In the genomic region with DNA sequence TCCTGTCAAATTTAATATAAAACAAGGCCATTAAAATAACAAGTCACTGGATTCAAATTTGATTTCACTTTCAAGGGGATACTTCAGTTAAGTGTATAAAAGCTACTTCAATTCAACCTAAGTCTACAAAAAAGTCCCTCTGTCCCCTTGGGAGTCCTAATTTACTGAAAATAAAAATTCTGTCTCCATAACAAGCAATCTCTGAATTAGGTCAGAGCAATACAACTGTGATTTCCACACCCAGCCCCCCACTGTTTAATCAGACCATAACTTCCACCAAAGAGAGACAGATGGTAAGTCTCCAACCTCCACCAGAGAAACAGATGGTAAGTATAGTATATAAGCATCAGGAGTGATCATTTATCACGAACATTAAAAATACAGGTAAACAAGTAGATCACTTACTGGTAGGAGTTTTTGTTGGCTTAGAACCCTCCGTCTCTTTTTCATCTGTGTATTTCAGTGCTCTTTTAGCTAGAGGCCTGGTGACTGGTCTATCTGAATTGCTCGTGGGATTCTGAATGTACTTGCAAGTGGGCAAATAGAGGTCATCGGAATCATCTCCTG, we compare ENCODE assay signal across 26 cellular contexts. TPM values are rescaled to one million over a fixed set of nuclear protein-coding genes. Genes with fewer than 3 reads are reported as not detected.
DNase-seq lines count a peak whose midpoint lies in the region; ATAC-seq, FAIRE-seq and TF ChIP-seq lines count a peak whose summit lies in the region.
"Had no signal": no experiment of that assay in that cellular context is flagged by ENCODE, and none has a peak within 500 bp of the region (broad histone marks: within the 10 kb centered on the region; RNA-seq: fewer than 3 reads in every experiment).

No MANE protein-coding gene starts in this region.

- no peaks in the 10 kb centered on the region for H3K4me1 ChIP-seq in small intestine (ENCODE audit: control insufficient read depth in 2 of 2, insufficient read depth in 1 of 2, low read depth in 1 of 2, low read length in 1 of 2)
- H3K4me1 ChIP-seq in hepatocyte (ENCODE audit: insufficient read depth): no peaks in the 10 kb centered on the region
- H3K4me1 ChIP-seq in body of pancreas: no peaks in the 10 kb centered on the region
- H3K4me1 ChIP-seq: BE2C, right atrium auricular region, SJCRH30, transverse colon had no signal

- no peak overlapping the region for H2AFZ ChIP-seq in hepatocyte

- H4K20me1 ChIP-seq in hepatocyte (ENCODE audit: insufficient read depth, poor library complexity, severe bottlenecking): no peaks in the 10 kb centered on the region

- H3K4me1 Mint-ChIP-seq in brain: no peaks in the 10 kb centered on the region

- TF ChIP-seq CTCF in brain (conservative IDR thresholded peaks at IDR 0.05) (no peak), hepatocyte (IDR thresholded peaks at IDR 0.05; ENCODE audit: poor library complexity) (no peak), body of pancreas (IDR thresholded peaks at IDR 0.05) (no peak)

- peaks cover 6% of the 10 kb centered on the region for H3K36me3 Mint-ChIP-seq in brain

- H3K4me3 ChIP-seq in small intestine (ENCODE audit: low read depth in 1 of 2, low read length in 2 of 2) (no peak overlapping the region), hepatocyte (no peak overlapping the region), body of pancreas (no peak overlapping the region)
- H3K4me3 ChIP-seq: right atrium auricular region, SJCRH30, transverse colon had no signal

- 84 to 88% (median 86%) methylated on average over 4 of the region's 4 CpGs for WGBS in small intestine, 3 donors
- 86% methylated on average over 4 of the region's 4 CpGs for WGBS in hepatocyte (ENCODE audit: low lambda C conversion rate, missing lambda C conversion rate)
- WGBS in body of pancreas, 2 donors: 88 to 98% methylated on average over 4 of the region's 4 CpGs

- H3K79me2 ChIP-seq in hepatocyte: no peaks in the 10 kb centered on the region

- no peaks in the 10 kb centered on the region for H3K27me3 Mint-ChIP-seq in brain
- H3K27me3 Mint-ChIP-seq: activated naive CD4-positive, alpha-beta T cell treated with anti-CD3 and anti-CD28 coated beads, Interleukin-2, amount 10 ng/mL, durations not matched to agents 7 days and 5 days; effector memory CD8-positive, alpha-beta T cell had no signal

- peaks cover 0 to 2% of the 10 kb centered on the region in 2 donors for H3K36me3 ChIP-seq in small intestine (ENCODE audit: control insufficient read depth in 2 of 2, insufficient read depth in 2 of 2, low read length in 2 of 2)
- no peaks in the 10 kb centered on the region for H3K36me3 ChIP-seq in hepatocyte (replicated peaks; ENCODE audit: insufficient read depth, low read depth)
- no peaks in the 10 kb centered on the region for H3K36me3 ChIP-seq in body of pancreas (replicated peaks in 1 of 2; ENCODE audit: insufficient read depth in 1 of 2, low read depth in 2 of 2)
- H3K36me3 ChIP-seq: BE2C, right atrium auricular region, transverse colon had no signal

- no peak overlapping the region for H3K4me2 ChIP-seq in hepatocyte

- DNase-seq in NCI-H2081 (lab: John Stamatoyannopoulos, UW) (peak; percentile 12 to 43), NCI-H2081 treated with DMSO at 0.1 percent for 48 hours (lab: John Stamatoyannopoulos, UW) (no peak), NCI-H187 (lab: John Stamatoyannopoulos, UW) (peak; percentile 35 to 59), small intestine (peak; percentile 5), hepatocyte (ENCODE audit: low spot score) (no peak), NCI-H526 (lab: John Stamatoyannopoulos, UW) (no peak), body of pancreas (no peak)
- DNase-seq: 8988T; activated naive CD4-positive, alpha-beta T cell treated with anti-CD3 and anti-CD28 coated beads, Interleukin-2, amount 10 ng/mL, durations not matched to agents 7 days and 5 days; activated T-cell treated with anti-CD3 and anti-CD28 coated beads, Interleukin-2, amount 50 U/mL, for 48 hours; aorta; BE2C; Calu3; effector memory CD8-positive, alpha-beta T cell; GDM1; GOT3; NCI-H2029 treated with DMSO at 0.1 percent for 48 hours; NCI-H774; occipital lobe; PC-3; SJCRH30; stimulated activated naive CD4-positive, alpha-beta T cell; transverse colon had no signal

- intact Hi-C loops in body of pancreas (cut with DNase I): no loop called here

- no peak for FAIRE-seq in small intestine (lab: Jason Lieb, UNC)
- FAIRE-seq: GM19239 had no signal

- H3K27me3 ChIP-seq in small intestine (ENCODE audit: control insufficient read depth in 2 of 2, insufficient read depth in 2 of 2, low read length in 2 of 2): no peaks in the 10 kb centered on the region
- H3K27me3 ChIP-seq in hepatocyte: no peaks in the 10 kb centered on the region
- H3K27me3 ChIP-seq in body of pancreas: no peaks in the 10 kb centered on the region
- H3K27me3 ChIP-seq: BE2C, right atrium auricular region, SJCRH30, transverse colon had no signal

- H3K9me2 ChIP-seq in hepatocyte (replicated peaks; ENCODE audit: insufficient read depth): no peaks in the 10 kb centered on the region

- peak overlapping the region in 3 of 5 experiments; percentile 20 to 35 (median 34) for H3K27ac Mint-ChIP-seq in brain
- H3K27ac Mint-ChIP-seq: activated naive CD4-positive, alpha-beta T cell treated with anti-CD3 and anti-CD28 coated beads, Interleukin-2, amount 10 ng/mL, durations not matched to agents 7 days and 5 days had no signal

- H3K27ac ChIP-seq in small intestine (ENCODE audit: low read depth in 1 of 2, low read length in 1 of 2) (no peak overlapping the region), hepatocyte (no peak overlapping the region), body of pancreas (no peak overlapping the region)
- H3K27ac ChIP-seq: right atrium auricular region, SJCRH30, transverse colon had no signal

- H3K4me3 Mint-ChIP-seq in brain: no peak overlapping the region
- H3K4me3 Mint-ChIP-seq: activated naive CD4-positive, alpha-beta T cell treated with anti-CD3 and anti-CD28 coated beads, Interleukin-2, amount 10 ng/mL, durations not matched to agents 7 days and 5 days; effector memory CD8-positive, alpha-beta T cell had no signal

- no peaks in the 10 kb centered on the region for H3K9me3 ChIP-seq in small intestine (ENCODE audit: control insufficient read depth, low read depth)
- no peaks in the 10 kb centered on the region for H3K9me3 ChIP-seq in hepatocyte (ENCODE audit: low read depth)
- H3K9me3 ChIP-seq in body of pancreas: no peaks in the 10 kb centered on the region
- H3K9me3 ChIP-seq: BE2C, right atrium auricular region, SJCRH30, transverse colon had no signal

- no peaks in the 10 kb centered on the region for H3K9me3 Mint-ChIP-seq in brain
- H3K9me3 Mint-ChIP-seq: activated naive CD4-positive, alpha-beta T cell treated with anti-CD3 and anti-CD28 coated beads, Interleukin-2, amount 10 ng/mL, durations not matched to agents 7 days and 5 days; effector memory CD8-positive, alpha-beta T cell had no signal

- no peak for TF ChIP-seq POLR2A in body of pancreas (IDR thresholded peaks at IDR 0.05)

- ATAC-seq in body of pancreas: no peak
- ATAC-seq: effector memory CD8-positive, alpha-beta T cell; PC-3 had no signal

RNA-seq across cellular contexts. Expression of a gene that starts 12.1 kb away (rescaled TPM):
- polyA plus RNA-seq in brain (ENCODE audit: insufficient read depth, low read depth, low replicate concordance): 4.4 TPM
- 1 to 10 TPM; 1.6 to 5.8 (median 2.2) TPM for polyA plus RNA-seq in small intestine
- 4.5 and 6.7 TPM in 2 replicates for total RNA-seq in hepatocyte
- polyA plus RNA-seq in hepatocyte: 5.6 and 5.8 TPM in 2 replicates
- total RNA-seq in body of pancreas: 1 to 10 TPM in 1 of 2 donors, not detected in 1; 2.0 TPM

Comparison
In these comparisons a context has a peak if more than half of its experiments do, and no peak if none do; other contexts are left out.
1. DNase-seq: peak in NCI-H2081 (2 of 2), NCI-H187 (2 of 2) and small intestine (single experiment); none in NCI-H2081 treated with DMSO at 0.1 percent for 48 hours (single experiment), hepatocyte (single experiment), NCI-H526 (0 of 2) and body of pancreas (0 of 4).